Comparison of ENCODE assay signal across 8 cellular contexts in the genomic region with DNA sequence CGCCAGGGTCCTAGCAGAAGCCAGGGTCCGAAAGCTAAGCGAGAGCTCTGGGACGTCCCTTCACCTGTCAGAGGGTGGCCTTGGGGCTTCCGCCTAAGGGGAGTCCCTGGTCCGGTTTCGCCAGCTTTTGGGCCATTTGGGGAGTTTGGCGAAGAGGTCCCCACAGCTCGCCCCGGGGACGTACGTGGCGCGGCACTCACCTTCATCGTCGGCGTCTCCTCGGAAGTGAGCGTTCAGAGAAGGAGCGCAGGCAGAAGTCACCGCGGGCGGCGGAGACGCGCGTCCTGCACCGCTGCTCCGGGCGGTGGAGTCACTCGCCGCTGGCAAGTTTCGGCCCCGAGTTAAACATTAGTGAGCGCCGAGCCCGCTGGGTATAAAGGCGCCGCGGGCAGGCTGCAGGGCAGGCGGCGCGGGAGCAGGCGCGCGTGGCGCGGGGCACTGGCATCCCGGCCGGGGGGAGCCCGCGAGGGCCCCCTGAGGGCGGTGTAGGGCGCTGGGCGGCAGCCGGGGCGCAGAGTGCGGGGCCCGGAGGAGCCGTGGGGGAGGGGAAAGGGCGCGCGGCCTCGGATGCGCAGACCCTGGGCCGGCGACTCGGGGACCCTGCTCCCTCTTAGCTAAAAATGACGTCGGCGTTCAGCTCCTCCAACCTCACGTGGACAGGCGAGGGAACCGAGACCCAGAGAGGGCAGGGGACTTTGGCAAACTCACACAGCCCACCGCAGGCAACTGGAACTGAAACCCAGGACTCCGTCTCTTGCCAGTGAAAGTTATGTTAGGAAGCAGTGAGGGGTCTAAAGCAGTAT. TPM values are rescaled to one million over a fixed set of nuclear protein-coding genes. Genes with fewer than 3 reads are reported as not detected.
A peak's percentile ranks its signal among the peaks of the same experiment; 100 is the strongest.
DNase-seq lines count a peak whose midpoint lies in the region; ATAC-seq and TF ChIP-seq lines count a peak whose summit lies in the region.

Gene DPP4, minus strand, starts transcription at position 440 of the 803 bp plus-strand sequence. Its CDS starts 234 bp downstream, at position 206.

- 2% methylated on average over 35 of the region's 76 CpGs for WGBS in esophagus muscularis mucosa
- WGBS in tibial nerve, 2 donors = 2% methylated on average over 31 to 35 of the region's 76 CpGs

- H3K4me1 Mint-ChIP-seq in neural crest cell = peaks cover 35% of the 10 kb centered on the region

- TF ChIP-seq CTCF in GM12874 (IDR thresholded peaks at IDR 0.05; ENCODE audit: insufficient read depth, low read depth, low read length) = peak; percentile 26; the same call in 1 of the 2 replicates
- no peak for TF ChIP-seq CTCF in esophagus muscularis mucosa (IDR thresholded peaks at IDR 0.05)
- TF ChIP-seq CTCF in neural crest cell (conservative IDR thresholded peaks at IDR 0.05) = no peak
- TF ChIP-seq CTCF in tibial nerve (IDR thresholded peaks at IDR 0.05) = no peak

- peak within 1 kb of the TSS; percentile 83 for H3K4me3 Mint-ChIP-seq in neural crest cell

- TF ChIP-seq POLR2A in esophagus muscularis mucosa (IDR thresholded peaks at IDR 0.05; ENCODE audit: low read depth) (no peak), tibial nerve (IDR thresholded peaks at IDR 0.05) (no peak)

- TF ChIP-seq EP300 in esophagus muscularis mucosa (IDR thresholded peaks at IDR 0.05) = no peak
- no peak for TF ChIP-seq EP300 in tibial nerve (IDR thresholded peaks at IDR 0.05)

- H3K36me3 Mint-ChIP-seq in neural crest cell (ENCODE audit: low read depth) = peaks cover 7% of the 10 kb centered on the region

- H3K36me3 ChIP-seq in KOPT-K1 (ENCODE audit: insufficient read depth, low read length) (peaks cover 46% of the 10 kb centered on the region), esophagus muscularis mucosa (no peaks in the 10 kb centered on the region), tibial nerve (no peaks in the 10 kb centered on the region)

- ATAC-seq in GM21723 (IDR thresholded peaks at IDR 0.05; ENCODE audit: unreplicated experiment) = peak; percentile 88

- intact Hi-C loops in esophagus muscularis mucosa (cut with DNase I) = no loop called here

- H3K27ac Mint-ChIP-seq in neural crest cell (ENCODE audit: unreplicated experiment) = no peak within 1 kb of the TSS

- H3K27me3 ChIP-seq in esophagus muscularis mucosa (peaks cover 0 to 30% (median 0%) of the 10 kb centered on the region in 4 donors), tibial nerve (peaks cover 0 to 8% of the 10 kb centered on the region in 2 donors)

- H3K9me3 Mint-ChIP-seq in neural crest cell = peaks cover 5% of the 10 kb centered on the region

- peak within 1 kb of the TSS; percentile 52 to 66 (median 57) for H3K4me3 ChIP-seq in esophagus muscularis mucosa
- H3K4me3 ChIP-seq in tibial nerve = peak within 1 kb of the TSS; percentile 39 to 66 (median 56)

- H3K27ac ChIP-seq in KOPT-K1 (ENCODE audit: low read depth, low read length, poor library complexity, severe bottlenecking) (peak within 1 kb of the TSS; percentile 91), esophagus muscularis mucosa (replicated peaks in 1 of 4) (peak within 1 kb of the TSS in 1 of 4 donors; percentile 10), tibial nerve (peak within 1 kb of the TSS; percentile 17 to 79 (median 58))

- H3K9me3 ChIP-seq in KOPT-K1 (ENCODE audit: insufficient read depth, low read length, poor library complexity, severe bottlenecking) = peaks cover 17% of the 10 kb centered on the region
- H3K9me3 ChIP-seq in esophagus muscularis mucosa = peaks cover 0 to 9% (median 0%) of the 10 kb centered on the region in 4 donors
- H3K9me3 ChIP-seq in tibial nerve = peaks cover 0 to 8% (median 0%) of the 10 kb centered on the region in 4 donors

- peak; percentile 83 for DNase-seq in activated CD8-positive, alpha-beta memory T cell treated with anti-CD3 and anti-CD28 coated beads for 24 hours
- DNase-seq in esophagus muscularis mucosa (ENCODE audit: extremely low spot score) = no peak
- peak; percentile 32 for DNase-seq in neural crest cell (ENCODE audit: low read depth, low spot score)
- no peak for DNase-seq in tibial nerve (ENCODE audit: low spot score in 2 of 2)
- DNase-seq in A172 (ENCODE audit: low spot score) = no peak

- peaks cover 13 to 24% (median 15%) of the 10 kb centered on the region in 4 donors for H3K4me1 ChIP-seq in esophagus muscularis mucosa
- H3K4me1 ChIP-seq in tibial nerve = peaks cover 0 to 42% (median 2%) of the 10 kb centered on the region in 4 donors

- H3K27me3 Mint-ChIP-seq in neural crest cell (ENCODE audit: low read depth) = peaks cover 42% of the 10 kb centered on the region

RNA-seq across cellular contexts. Expression of gene DPP4, which starts in this region (rescaled TPM):
- total RNA-seq in esophagus muscularis mucosa = 1 to 10 TPM; 2.2 to 4.1 (median 2.8) TPM
- 0.82 and 1.6 TPM in 2 replicates for total RNA-seq in neural crest cell
- 10 to 100 TPM in 3 of 4 donors, 1 to 10 TPM in 1; 5.2 to 22.8 (median 17.3) TPM for total RNA-seq in tibial nerve
- total RNA-seq in A172 (2014; rRNA removed; shearing (Covaris generic)) = 0.03 and 1.2 TPM in 2 replicates

Comparison
In these comparisons a context has a peak if more than half of its experiments do, and no peak if none do; other contexts are left out.
1. DNase-seq: peak in activated CD8-positive, alpha-beta memory T cell treated with anti-CD3 and anti-CD28 coated beads for 24 hours (single experiment) and neural crest cell (single experiment); none in esophagus muscularis mucosa (single experiment), tibial nerve (0 of 2) and A172 (single experiment).